Comparison of ENCODE assay signal across 2 cellular contexts in genomic region chr15:59340325-59340724, GRCh38.
A peak's percentile ranks its signal among the peaks of the same experiment; 100 is the strongest.
TF ChIP-seq lines count a peak whose summit lies in the region.

No MANE protein-coding gene starts in this region.

TF ChIP-seq in GM23338, 12 proteins besides CTCF, POLR2A, EP300 and RAD21:
- no peak for TF ChIP-seq ZNF331 (CRISPR knock-in tag; IDR thresholded peaks at IDR 0.05; ENCODE audit: low read depth)
- no peak for TF ChIP-seq JUNB (IDR thresholded peaks at IDR 0.05; ENCODE audit: unreplicated experiment)
- no peak for TF ChIP-seq ZNF114 (CRISPR knock-in tag; IDR thresholded peaks at IDR 0.05)
- no peak for TF ChIP-seq EZH2 (IDR thresholded peaks at IDR 0.05; ENCODE audit: low read depth, unreplicated experiment)
- TF ChIP-seq NANOG (IDR thresholded peaks at IDR 0.05; ENCODE audit: borderline replicate concordance): no peak
- no peak for TF ChIP-seq CREB1 (CRISPR knock-in tag; IDR thresholded peaks at IDR 0.05; ENCODE audit: low read depth)
- TF ChIP-seq, protein P1, sequence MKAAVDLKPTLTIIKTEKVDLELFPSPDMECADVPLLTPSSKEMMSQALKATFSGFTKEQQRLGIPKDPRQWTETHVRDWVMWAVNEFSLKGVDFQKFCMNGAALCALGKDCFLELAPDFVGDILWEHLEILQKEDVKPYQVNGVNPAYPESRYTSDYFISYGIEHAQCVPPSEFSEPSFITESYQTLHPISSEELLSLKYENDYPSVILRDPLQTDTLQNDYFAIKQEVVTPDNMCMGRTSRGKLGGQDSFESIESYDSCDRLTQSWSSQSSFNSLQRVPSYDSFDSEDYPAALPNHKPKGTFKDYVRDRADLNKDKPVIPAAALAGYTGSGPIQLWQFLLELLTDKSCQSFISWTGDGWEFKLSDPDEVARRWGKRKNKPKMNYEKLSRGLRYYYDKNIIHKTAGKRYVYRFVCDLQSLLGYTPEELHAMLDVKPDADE (IDR thresholded peaks at IDR 0.05): no peak
- TF ChIP-seq EZH2phosphoT487 (IDR thresholded peaks at IDR 0.05; ENCODE audit: unreplicated experiment): no peak
- TF ChIP-seq POLR2AphosphoS5 (IDR thresholded peaks at IDR 0.05; ENCODE audit: low read depth): no peak
- TF ChIP-seq, protein P2, sequence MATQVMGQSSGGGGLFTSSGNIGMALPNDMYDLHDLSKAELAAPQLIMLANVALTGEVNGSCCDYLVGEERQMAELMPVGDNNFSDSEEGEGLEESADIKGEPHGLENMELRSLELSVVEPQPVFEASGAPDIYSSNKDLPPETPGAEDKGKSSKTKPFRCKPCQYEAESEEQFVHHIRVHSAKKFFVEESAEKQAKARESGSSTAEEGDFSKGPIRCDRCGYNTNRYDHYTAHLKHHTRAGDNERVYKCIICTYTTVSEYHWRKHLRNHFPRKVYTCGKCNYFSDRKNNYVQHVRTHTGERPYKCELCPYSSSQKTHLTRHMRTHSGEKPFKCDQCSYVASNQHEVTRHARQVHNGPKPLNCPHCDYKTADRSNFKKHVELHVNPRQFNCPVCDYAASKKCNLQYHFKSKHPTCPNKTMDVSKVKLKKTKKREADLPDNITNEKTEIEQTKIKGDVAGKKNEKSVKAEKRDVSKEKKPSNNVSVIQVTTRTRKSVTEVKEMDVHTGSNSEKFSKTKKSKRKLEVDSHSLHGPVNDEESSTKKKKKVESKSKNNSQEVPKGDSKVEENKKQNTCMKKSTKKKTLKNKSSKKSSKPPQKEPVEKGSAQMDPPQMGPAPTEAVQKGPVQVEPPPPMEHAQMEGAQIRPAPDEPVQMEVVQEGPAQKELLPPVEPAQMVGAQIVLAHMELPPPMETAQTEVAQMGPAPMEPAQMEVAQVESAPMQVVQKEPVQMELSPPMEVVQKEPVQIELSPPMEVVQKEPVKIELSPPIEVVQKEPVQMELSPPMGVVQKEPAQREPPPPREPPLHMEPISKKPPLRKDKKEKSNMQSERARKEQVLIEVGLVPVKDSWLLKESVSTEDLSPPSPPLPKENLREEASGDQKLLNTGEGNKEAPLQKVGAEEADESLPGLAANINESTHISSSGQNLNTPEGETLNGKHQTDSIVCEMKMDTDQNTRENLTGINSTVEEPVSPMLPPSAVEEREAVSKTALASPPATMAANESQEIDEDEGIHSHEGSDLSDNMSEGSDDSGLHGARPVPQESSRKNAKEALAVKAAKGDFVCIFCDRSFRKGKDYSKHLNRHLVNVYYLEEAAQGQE (IDR thresholded peaks at IDR 0.05; ENCODE audit: unreplicated experiment): no peak
- TF ChIP-seq, protein P3, sequence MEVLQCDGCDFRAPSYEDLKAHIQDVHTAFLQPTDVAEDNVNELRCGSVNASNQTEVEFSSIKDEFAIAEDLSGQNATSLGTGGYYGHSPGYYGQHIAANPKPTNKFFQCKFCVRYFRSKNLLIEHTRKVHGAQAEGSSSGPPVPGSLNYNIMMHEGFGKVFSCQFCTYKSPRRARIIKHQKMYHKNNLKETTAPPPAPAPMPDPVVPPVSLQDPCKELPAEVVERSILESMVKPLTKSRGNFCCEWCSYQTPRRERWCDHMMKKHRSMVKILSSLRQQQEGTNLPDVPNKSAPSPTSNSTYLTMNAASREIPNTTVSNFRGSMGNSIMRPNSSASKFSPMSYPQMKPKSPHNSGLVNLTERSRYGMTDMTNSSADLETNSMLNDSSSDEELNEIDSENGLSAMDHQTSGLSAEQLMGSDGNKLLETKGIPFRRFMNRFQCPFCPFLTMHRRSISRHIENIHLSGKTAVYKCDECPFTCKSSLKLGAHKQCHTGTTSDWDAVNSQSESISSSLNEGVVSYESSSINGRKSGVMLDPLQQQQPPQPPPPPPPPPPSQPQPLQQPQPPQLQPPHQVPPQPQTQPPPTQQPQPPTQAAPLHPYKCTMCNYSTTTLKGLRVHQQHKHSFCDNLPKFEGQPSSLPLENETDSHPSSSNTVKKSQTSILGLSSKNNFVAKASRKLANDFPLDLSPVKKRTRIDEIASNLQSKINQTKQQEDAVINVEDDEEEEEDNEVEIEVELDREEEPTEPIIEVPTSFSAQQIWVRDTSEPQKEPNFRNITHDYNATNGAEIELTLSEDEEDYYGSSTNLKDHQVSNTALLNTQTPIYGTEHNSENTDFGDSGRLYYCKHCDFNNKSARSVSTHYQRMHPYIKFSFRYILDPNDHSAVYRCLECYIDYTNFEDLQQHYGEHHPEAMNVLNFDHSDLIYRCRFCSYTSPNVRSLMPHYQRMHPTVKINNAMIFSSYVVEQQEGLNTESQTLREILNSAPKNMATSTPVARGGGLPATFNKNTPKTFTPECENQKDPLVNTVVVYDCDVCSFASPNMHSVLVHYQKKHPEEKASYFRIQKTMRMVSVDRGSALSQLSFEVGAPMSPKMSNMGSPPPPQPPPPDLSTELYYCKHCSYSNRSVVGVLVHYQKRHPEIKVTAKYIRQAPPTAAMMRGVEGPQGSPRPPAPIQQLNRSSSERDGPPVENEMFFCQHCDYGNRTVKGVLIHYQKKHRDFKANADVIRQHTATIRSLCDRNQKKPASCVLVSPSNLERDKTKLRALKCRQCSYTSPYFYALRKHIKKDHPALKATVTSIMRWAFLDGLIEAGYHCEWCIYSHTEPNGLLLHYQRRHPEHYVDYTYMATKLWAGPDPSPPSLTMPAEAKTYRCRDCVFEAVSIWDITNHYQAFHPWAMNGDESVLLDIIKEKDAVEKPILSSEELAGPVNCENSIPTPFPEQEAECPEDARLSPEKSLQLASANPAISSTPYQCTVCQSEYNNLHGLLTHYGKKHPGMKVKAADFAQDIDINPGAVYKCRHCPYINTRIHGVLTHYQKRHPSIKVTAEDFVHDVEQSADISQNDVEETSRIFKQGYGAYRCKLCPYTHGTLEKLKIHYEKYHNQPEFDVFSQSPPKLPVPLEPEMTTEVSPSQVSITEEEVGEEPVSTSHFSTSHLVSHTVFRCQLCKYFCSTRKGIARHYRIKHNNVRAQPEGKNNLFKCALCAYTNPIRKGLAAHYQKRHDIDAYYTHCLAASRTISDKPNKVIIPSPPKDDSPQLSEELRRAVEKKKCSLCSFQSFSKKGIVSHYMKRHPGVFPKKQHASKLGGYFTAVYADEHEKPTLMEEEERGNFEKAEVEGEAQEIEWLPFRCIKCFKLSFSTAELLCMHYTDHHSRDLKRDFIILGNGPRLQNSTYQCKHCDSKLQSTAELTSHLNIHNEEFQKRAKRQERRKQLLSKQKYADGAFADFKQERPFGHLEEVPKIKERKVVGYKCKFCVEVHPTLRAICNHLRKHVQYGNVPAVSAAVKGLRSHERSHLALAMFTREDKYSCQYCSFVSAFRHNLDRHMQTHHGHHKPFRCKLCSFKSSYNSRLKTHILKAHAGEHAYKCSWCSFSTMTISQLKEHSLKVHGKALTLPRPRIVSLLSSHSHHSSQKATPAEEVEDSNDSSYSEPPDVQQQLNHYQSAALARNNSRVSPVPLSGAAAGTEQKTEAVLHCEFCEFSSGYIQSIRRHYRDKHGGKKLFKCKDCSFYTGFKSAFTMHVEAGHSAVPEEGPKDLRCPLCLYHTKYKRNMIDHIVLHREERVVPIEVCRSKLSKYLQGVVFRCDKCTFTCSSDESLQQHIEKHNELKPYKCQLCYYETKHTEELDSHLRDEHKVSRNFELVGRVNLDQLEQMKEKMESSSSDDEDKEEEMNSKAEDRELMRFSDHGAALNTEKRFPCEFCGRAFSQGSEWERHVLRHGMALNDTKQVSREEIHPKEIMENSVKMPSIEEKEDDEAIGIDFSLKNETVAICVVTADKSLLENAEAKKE (CRISPR knock-in tag; IDR thresholded peaks at IDR 0.05): no peak
- TF ChIP-seq STAT1 (IDR thresholded peaks at IDR 0.05; ENCODE audit: unreplicated experiment): no peak

TF ChIP-seq in K562, 482 proteins besides CTCF, POLR2A, EP300 and RAD21:
- TF ChIP-seq ZNF133 (CRISPR knock-in tag; IDR thresholded peaks at IDR 0.05): no peak
- no peak for TF ChIP-seq JUND (IDR thresholded peaks at IDR 0.05; ENCODE audit: borderline replicate concordance, low read depth, low read length)
- TF ChIP-seq JUND (tag; IDR thresholded peaks at IDR 0.05; ENCODE audit: borderline replicate concordance, low read depth, low read length): peak; percentile 47; the same call in 1 of the 3 replicates
- TF ChIP-seq, protein P4, sequence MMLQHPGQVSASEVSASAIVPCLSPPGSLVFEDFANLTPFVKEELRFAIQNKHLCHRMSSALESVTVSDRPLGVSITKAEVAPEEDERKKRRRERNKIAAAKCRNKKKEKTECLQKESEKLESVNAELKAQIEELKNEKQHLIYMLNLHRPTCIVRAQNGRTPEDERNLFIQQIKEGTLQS (IDR thresholded peaks at IDR 0.05): peak; percentile 68
- TF ChIP-seq, protein P4 (CRISPR knock-in tag; conservative IDR thresholded peaks at IDR 0.05): no peak
- TF ChIP-seq ATF1 (CRISPR knock-in tag; IDR thresholded peaks at IDR 0.05): no peak
- TF ChIP-seq ATF1 (tag; IDR thresholded peaks at IDR 0.05): peak; percentile 79
- no peak for TF ChIP-seq CEBPB (tag; IDR thresholded peaks at IDR 0.05)
- peak; percentile 78 for TF ChIP-seq ATF7 (IDR thresholded peaks at IDR 0.05)
